In genomic region chr14:52553671-52554575, GRCh38 we compare ENCODE assay signal across 8 cellular contexts. TPM values are rescaled to one million over a fixed set of nuclear protein-coding genes. Genes with fewer than 3 reads are reported as not detected.
DNase-seq lines count a peak whose midpoint lies in the region; ATAC-seq and TF ChIP-seq lines count a peak whose summit lies in the region.

No MANE protein-coding gene starts in this region.

- intact Hi-C loops in lower lobe of right lung (cut with DNase I): no loop called here

- no peak for TF ChIP-seq CTCF in lower lobe of right lung (IDR thresholded peaks at IDR 0.05)

- peak overlapping the region; percentile 96 for H3K4me3 ChIP-seq in lower lobe of right lung

- peak; percentile 40 to 52 for ATAC-seq in lower lobe of right lung
- no peak for ATAC-seq in GM19328 (IDR thresholded peaks at IDR 0.05; ENCODE audit: unreplicated experiment)

- H3K27me3 ChIP-seq in lower lobe of right lung (ENCODE audit: low read depth): no peaks in the 10 kb centered on the region

- H3K4me1 ChIP-seq in lower lobe of right lung: peaks cover 25% of the 10 kb centered on the region

- DNase-seq in AML-193 (lab: John Stamatoyannopoulos, UW) (peak; percentile 26 to 40), HPDE6-E6E7 (ENCODE audit: extremely low spot score) (peak; percentile 76), NCI-H774 (lab: John Stamatoyannopoulos, UW) (peak; percentile 44), lower lobe of right lung (peak; percentile 92)
- DNase-seq in activated CD8-positive, alpha-beta memory T cell treated with anti-CD3 and anti-CD28 coated beads for 48 hours (ENCODE audit: low read depth in 2 of 3, low spot score in 2 of 3): peak; percentile 39 to 46 (median 40)
- DNase-seq in effector CD8-positive, alpha-beta T cell (lab: John Stamatoyannopoulos, UW): peak; percentile 73
- peak; percentile 82 for DNase-seq in stimulated activated CD4-positive, alpha-beta T cell treated with anti-CD3 and anti-CD28 coated beads, Interleukin-4, amount 100 ng/mL, for 1 hour

- no peaks in the 10 kb centered on the region for H3K36me3 ChIP-seq in lower lobe of right lung

- H3K9me3 ChIP-seq in lower lobe of right lung: no peaks in the 10 kb centered on the region

- H3K27ac ChIP-seq in lower lobe of right lung: peak overlapping the region; percentile 84

RNA-seq across cellular contexts. Expression of gene GPR137C, which starts 1.3 kb away (rescaled TPM):
- 0.97 TPM for total RNA-seq in lower lobe of right lung

RNA-seq across cellular contexts. Expression of gene TXNDC16, which starts 1.6 kb away (rescaled TPM):
- 8.2 TPM for total RNA-seq in lower lobe of right lung

Comparison
In these comparisons a context has a peak if more than half of its experiments do, and no peak if none do; other contexts are left out.
1. DNase-seq: peak in every context shown above with its lines; median percentile 92 in lower lobe of right lung; 82 in stimulated activated CD4-positive, alpha-beta T cell treated with anti-CD3 and anti-CD28 coated beads, Interleukin-4, amount 100 ng/mL, for 1 hour; 76 in HPDE6-E6E7; 73 in effector CD8-positive, alpha-beta T cell; 44 in NCI-H774; 40 in activated CD8-positive, alpha-beta memory T cell treated with anti-CD3 and anti-CD28 coated beads for 48 hours; 33 in AML-193.